Comparison of ENCODE assay signal across 10 cellular contexts in the genomic region with DNA sequence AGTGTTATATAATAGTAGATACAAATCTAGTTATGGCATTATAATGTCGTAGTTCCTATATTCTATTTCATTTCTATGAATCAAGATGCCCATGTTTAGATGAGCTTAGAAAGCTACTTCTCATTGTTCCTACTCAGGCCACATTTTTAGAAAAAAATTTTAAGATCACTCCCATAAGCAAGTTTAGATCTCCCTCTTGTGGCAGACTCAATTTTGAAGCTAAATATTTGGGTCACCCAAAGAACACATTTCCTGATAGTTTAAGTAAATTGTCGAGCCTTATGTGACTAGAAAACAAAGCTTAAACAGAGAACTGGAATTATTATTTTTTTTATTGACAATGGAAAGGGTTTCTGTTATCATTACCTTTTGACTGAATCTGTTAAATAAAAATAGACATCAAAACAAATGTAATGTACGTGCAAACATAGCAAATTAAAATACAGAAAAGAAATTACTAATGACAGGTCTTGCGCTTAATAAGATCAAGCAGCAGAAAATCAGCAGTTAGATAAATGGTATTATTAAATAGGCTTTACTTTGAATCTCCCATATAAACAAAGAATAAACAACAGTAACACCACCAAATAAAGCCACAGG.
A peak's percentile ranks its signal among the peaks of the same experiment; 100 is the strongest.
DNase-seq lines count a peak whose midpoint lies in the region; ATAC-seq, FAIRE-seq and TF ChIP-seq lines count a peak whose summit lies in the region.
"Had no signal": no experiment of that assay in that cellular context is flagged by ENCODE, and none has a peak within 500 bp of the region (broad histone marks: within the 10 kb centered on the region; RNA-seq: fewer than 3 reads in every experiment).

No MANE protein-coding gene starts in this region.

- H3K27ac ChIP-seq in aorta (ENCODE audit: low read depth in 1 of 2, low read length in 2 of 2), result no peak overlapping the region
- H3K27ac ChIP-seq: skin epidermis had no signal

- no peak for ATAC-seq in HG02623 (IDR thresholded peaks at IDR 0.05; ENCODE audit: unreplicated experiment)
- no peak for ATAC-seq in activated CD8-positive, alpha-beta T cell treated with anti-CD3 and anti-CD28 coated beads for 36 hours
- no peak for ATAC-seq in aorta (ENCODE audit: low FRiP score)

- H3K27ac Mint-ChIP-seq in activated CD8-positive, alpha-beta T cell treated with anti-CD3 and anti-CD28 coated beads for 36 hours, result no peak overlapping the region
- no peak overlapping the region for H3K27ac Mint-ChIP-seq in immature natural killer cell

- no peaks in the 10 kb centered on the region for H3K36me3 Mint-ChIP-seq in activated CD8-positive, alpha-beta T cell treated with anti-CD3 and anti-CD28 coated beads for 36 hours (ENCODE audit: low read depth)
- no peaks in the 10 kb centered on the region for H3K36me3 Mint-ChIP-seq in immature natural killer cell

- FAIRE-seq in islet of Langerhans (lab: Jason Lieb, UNC), result peak; percentile 86
- FAIRE-seq: TTC549 had no signal

- H3K27me3 ChIP-seq in aorta (ENCODE audit: control insufficient read depth in 1 of 2, insufficient read depth in 2 of 2, low read length in 1 of 2), result no peaks in the 10 kb centered on the region

- H3K4me3 ChIP-seq in GM12865 (ENCODE audit: low read depth, low read length) (peak overlapping the region; percentile 17), aorta (ENCODE audit: low read length in 2 of 2) (no peak overlapping the region)
- H3K4me3 ChIP-seq: skin epidermis had no signal

- H3K36me3 ChIP-seq in aorta (ENCODE audit: control insufficient read depth in 1 of 2, insufficient read depth in 2 of 2, low read length in 1 of 2), result no peaks in the 10 kb centered on the region

- no peaks in the 10 kb centered on the region for H3K9me3 ChIP-seq in aorta (ENCODE audit: control insufficient read depth, low read length)

- DNase-seq in GM12865 (ENCODE audit: low read depth) (peak; percentile 60), NCI-H1436 treated with DMSO at 0.1 percent for 48 hours (lab: John Stamatoyannopoulos, UW) (peak; percentile 24), SW480 (ENCODE audit: low spot score) (peak; percentile 25), aorta (no peak), immature natural killer cell (no peak)
- DNase-seq in activated CD8-positive, alpha-beta T cell treated with anti-CD3 and anti-CD28 coated beads for 36 hours, result no peak

- POLR2A ChIA-PET in activated CD8-positive, alpha-beta T cell treated with anti-CD3 and anti-CD28 coated beads for 36 hours (lab: Charles Lee), result no interaction called here

- intact Hi-C loops in activated CD8-positive, alpha-beta T cell treated with anti-CD3 and anti-CD28 coated beads for 36 hours (cut with micrococcal nuclease), result no loop called here
- intact Hi-C loops in aorta (cut with DNase I), result loop anchor here in 1 of 2 donors (5.0 kb wide), 1 partner anchor 421 kb away; no protein-coding TSS in a partner anchor

- H3K4me1 Mint-ChIP-seq in activated CD8-positive, alpha-beta T cell treated with anti-CD3 and anti-CD28 coated beads for 36 hours (ENCODE audit: low read depth), result no peaks in the 10 kb centered on the region
- H3K4me1 Mint-ChIP-seq in immature natural killer cell, result no peaks in the 10 kb centered on the region

- WGBS in aorta, 2 donors, result 55% methylated on average over 4 of the region's 4 CpGs

- H3K4me3 Mint-ChIP-seq in activated CD8-positive, alpha-beta T cell treated with anti-CD3 and anti-CD28 coated beads for 36 hours, result no peak overlapping the region
- H3K4me3 Mint-ChIP-seq in immature natural killer cell, result no peak overlapping the region

- peak; percentile 34 for TF ChIP-seq CTCF in GM12865 (IDR thresholded peaks at IDR 0.05; ENCODE audit: insufficient read depth, low read depth, low read length, missing control alignments)
- TF ChIP-seq CTCF in activated CD8-positive, alpha-beta T cell treated with anti-CD3 and anti-CD28 coated beads for 36 hours (IDR thresholded peaks at IDR 0.05), result no peak

- CTCF ChIA-PET in activated CD8-positive, alpha-beta T cell treated with anti-CD3 and anti-CD28 coated beads for 36 hours (lab: Charles Lee), result interaction anchor here (1.1 kb wide), 1 partner anchor 128 kb away, joined by 3 read pairs; no protein-coding TSS in a partner anchor

- no peaks in the 10 kb centered on the region for H3K9me3 Mint-ChIP-seq in activated CD8-positive, alpha-beta T cell treated with anti-CD3 and anti-CD28 coated beads for 36 hours
- peaks cover 0 to 11% (median 6%) of the 10 kb centered on the region in 6 donors for H3K9me3 Mint-ChIP-seq in immature natural killer cell

- H3K4me1 ChIP-seq in aorta (ENCODE audit: control insufficient read depth in 1 of 2, insufficient read depth in 2 of 2, low read length in 2 of 2), result no peaks in the 10 kb centered on the region

- no peaks in the 10 kb centered on the region for H3K27me3 Mint-ChIP-seq in activated CD8-positive, alpha-beta T cell treated with anti-CD3 and anti-CD28 coated beads for 36 hours
- peaks cover 0 to 1% (median 0%) of the 10 kb centered on the region in 3 donors for H3K27me3 Mint-ChIP-seq in immature natural killer cell (ENCODE audit: low read depth in 3 of 3)

Comparison
In these comparisons a context has a peak if more than half of its experiments do, and no peak if none do; other contexts are left out.
1. DNase-seq: peak in GM12865 (single experiment), NCI-H1436 treated with DMSO at 0.1 percent for 48 hours (single experiment) and SW480 (single experiment); none in activated CD8-positive, alpha-beta T cell treated with anti-CD3 and anti-CD28 coated beads for 36 hours (single experiment), aorta (0 of 2) and immature natural killer cell (0 of 3).